1 cellular context compared by ENCODE assay signal in the genomic region with DNA sequence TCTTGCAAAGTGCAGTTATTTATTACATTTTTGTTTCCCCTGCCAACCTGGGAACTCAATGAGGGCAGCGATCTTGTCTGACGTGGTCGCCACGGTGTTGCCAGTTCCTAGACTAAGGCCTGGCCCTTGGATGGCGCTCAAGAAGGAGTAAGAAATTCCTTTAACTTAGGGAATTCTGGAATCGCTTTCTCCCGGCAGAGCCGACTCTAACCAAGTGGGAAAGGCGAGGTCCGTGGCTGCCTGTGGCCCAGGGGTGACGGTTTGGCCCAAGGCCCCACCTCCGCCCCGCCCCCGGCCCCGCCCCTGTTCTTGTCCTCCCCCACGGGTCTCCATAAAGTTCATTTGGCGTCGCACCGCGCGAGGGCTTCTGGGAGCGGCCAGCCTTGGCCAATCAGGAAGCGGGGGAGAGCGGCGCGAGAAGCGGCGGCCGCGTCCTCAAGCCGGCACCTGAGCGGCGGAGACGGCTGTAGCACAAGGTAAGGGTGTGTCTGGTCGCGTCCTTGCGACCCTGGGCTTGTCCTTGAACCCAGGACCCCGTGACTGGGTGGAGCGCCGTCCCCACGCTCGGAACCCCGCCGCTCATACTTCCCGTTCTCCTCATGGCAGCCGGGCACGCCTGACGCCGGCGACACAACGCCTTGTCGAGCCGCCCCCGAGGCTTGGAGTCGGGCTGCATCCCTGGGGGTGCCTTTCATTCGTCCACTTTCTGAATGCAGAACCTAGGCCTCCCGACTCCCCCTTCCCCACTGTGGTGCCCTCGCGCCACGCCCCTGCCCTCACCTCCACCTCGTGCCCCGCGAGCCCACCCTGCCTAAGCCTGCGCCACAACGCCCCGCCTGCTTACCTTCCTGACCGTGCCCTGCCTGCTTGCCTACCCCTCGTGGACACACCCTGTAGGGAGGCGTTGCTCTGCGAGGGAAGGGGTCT.
A peak's percentile ranks its signal among the peaks of the same experiment; 100 is the strongest.
TF ChIP-seq lines count a peak whose summit lies in the region.

A gene (plus strand): TSS at position 394 of the 927 bp plus-strand sequence. CDS start 18,119 bp downstream, outside the sequence.

TF ChIP-seq in WTC11, 78 proteins besides CTCF, POLR2A, EP300 and RAD21 (continued from another document):
- TF ChIP-seq, protein P1, sequence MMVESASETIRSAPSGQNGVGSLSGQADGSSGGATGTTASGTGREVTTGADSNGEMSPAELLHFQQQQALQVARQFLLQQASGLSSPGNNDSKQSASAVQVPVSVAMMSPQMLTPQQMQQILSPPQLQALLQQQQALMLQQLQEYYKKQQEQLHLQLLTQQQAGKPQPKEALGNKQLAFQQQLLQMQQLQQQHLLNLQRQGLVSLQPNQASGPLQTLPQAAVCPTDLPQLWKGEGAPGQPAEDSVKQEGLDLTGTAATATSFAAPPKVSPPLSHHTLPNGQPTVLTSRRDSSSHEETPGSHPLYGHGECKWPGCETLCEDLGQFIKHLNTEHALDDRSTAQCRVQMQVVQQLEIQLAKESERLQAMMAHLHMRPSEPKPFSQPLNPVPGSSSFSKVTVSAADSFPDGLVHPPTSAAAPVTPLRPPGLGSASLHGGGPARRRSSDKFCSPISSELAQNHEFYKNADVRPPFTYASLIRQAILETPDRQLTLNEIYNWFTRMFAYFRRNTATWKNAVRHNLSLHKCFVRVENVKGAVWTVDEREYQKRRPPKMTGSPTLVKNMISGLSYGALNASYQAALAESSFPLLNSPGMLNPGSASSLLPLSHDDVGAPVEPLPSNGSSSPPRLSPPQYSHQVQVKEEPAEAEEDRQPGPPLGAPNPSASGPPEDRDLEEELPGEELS (CRISPR knock-in tag; IDR thresholded peaks at IDR 0.05): peak; percentile 35; the same call in 1 of the 2 replicates
- peak; percentile 65; the same call in 1 of the 2 replicates for TF ChIP-seq CBFB (CRISPR knock-in tag; IDR thresholded peaks at IDR 0.05; ENCODE audit: low read depth)
- TF ChIP-seq MYBL2 (CRISPR knock-in tag; IDR thresholded peaks at IDR 0.05): peak; percentile 30; the same call in 1 of the 2 replicates
- TF ChIP-seq NR2C2 (CRISPR knock-in tag; IDR thresholded peaks at IDR 0.05): 0 out of 2 replicates have a peak, but pooled peaks have one; percentile 41
- TF ChIP-seq, protein P2, sequence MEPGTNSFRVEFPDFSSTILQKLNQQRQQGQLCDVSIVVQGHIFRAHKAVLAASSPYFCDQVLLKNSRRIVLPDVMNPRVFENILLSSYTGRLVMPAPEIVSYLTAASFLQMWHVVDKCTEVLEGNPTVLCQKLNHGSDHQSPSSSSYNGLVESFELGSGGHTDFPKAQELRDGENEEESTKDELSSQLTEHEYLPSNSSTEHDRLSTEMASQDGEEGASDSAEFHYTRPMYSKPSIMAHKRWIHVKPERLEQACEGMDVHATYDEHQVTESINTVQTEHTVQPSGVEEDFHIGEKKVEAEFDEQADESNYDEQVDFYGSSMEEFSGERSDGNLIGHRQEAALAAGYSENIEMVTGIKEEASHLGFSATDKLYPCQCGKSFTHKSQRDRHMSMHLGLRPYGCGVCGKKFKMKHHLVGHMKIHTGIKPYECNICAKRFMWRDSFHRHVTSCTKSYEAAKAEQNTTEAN (CRISPR knock-in tag; IDR thresholded peaks at IDR 0.05): peak; percentile 75; the same call in 1 of the 2 replicates
- TF ChIP-seq NFATC4 (CRISPR knock-in tag; IDR thresholded peaks at IDR 0.05): no peak
- 0 out of 2 replicates have a peak, but pooled peaks have one; percentile 30 for TF ChIP-seq TEAD4 (CRISPR knock-in tag; IDR thresholded peaks at IDR 0.05)
- TF ChIP-seq, protein P3, sequence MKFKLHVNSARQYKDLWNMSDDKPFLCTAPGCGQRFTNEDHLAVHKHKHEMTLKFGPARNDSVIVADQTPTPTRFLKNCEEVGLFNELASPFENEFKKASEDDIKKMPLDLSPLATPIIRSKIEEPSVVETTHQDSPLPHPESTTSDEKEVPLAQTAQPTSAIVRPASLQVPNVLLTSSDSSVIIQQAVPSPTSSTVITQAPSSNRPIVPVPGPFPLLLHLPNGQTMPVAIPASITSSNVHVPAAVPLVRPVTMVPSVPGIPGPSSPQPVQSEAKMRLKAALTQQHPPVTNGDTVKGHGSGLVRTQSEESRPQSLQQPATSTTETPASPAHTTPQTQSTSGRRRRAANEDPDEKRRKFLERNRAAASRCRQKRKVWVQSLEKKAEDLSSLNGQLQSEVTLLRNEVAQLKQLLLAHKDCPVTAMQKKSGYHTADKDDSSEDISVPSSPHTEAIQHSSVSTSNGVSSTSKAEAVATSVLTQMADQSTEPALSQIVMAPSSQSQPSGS (CRISPR knock-in tag; IDR thresholded peaks at IDR 0.05; ENCODE audit: borderline replicate concordance, low read depth): peak; percentile 38; the same call in 1 of the 2 replicates
- no peak for TF ChIP-seq OVOL2 (CRISPR knock-in tag; IDR thresholded peaks at IDR 0.05; ENCODE audit: borderline replicate concordance)
- peak; percentile 90 for TF ChIP-seq NFYB (CRISPR knock-in tag; conservative IDR thresholded peaks at IDR 0.05; ENCODE audit: low read depth)
- TF ChIP-seq JUN (CRISPR knock-in tag; IDR thresholded peaks at IDR 0.05): 0 out of 2 replicates have a peak, but pooled peaks have one; percentile 60
- TF ChIP-seq CREM (CRISPR knock-in tag; IDR thresholded peaks at IDR 0.05): peak; percentile 42; the same call in 1 of the 2 replicates
- TF ChIP-seq NR3C1 (CRISPR knock-in tag; conservative IDR thresholded peaks at IDR 0.05; ENCODE audit: low read depth): no peak
- TF ChIP-seq RORB (CRISPR knock-in tag; IDR thresholded peaks at IDR 0.05): no peak
- TF ChIP-seq SMAD3 (CRISPR knock-in tag; IDR thresholded peaks at IDR 0.05; ENCODE audit: borderline replicate concordance): 0 out of 2 replicates have a peak, but pooled peaks have one; percentile 24
- TF ChIP-seq NFE2L1 (CRISPR knock-in tag; IDR thresholded peaks at IDR 0.05): peak; percentile 73; the same call in 1 of the 2 replicates
- TF ChIP-seq GABPB1 (CRISPR knock-in tag; IDR thresholded peaks at IDR 0.05): peak; percentile 56
- TF ChIP-seq, protein P4, sequence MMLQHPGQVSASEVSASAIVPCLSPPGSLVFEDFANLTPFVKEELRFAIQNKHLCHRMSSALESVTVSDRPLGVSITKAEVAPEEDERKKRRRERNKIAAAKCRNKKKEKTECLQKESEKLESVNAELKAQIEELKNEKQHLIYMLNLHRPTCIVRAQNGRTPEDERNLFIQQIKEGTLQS (CRISPR knock-in tag; conservative IDR thresholded peaks at IDR 0.05): no peak
- TF ChIP-seq, protein P5, sequence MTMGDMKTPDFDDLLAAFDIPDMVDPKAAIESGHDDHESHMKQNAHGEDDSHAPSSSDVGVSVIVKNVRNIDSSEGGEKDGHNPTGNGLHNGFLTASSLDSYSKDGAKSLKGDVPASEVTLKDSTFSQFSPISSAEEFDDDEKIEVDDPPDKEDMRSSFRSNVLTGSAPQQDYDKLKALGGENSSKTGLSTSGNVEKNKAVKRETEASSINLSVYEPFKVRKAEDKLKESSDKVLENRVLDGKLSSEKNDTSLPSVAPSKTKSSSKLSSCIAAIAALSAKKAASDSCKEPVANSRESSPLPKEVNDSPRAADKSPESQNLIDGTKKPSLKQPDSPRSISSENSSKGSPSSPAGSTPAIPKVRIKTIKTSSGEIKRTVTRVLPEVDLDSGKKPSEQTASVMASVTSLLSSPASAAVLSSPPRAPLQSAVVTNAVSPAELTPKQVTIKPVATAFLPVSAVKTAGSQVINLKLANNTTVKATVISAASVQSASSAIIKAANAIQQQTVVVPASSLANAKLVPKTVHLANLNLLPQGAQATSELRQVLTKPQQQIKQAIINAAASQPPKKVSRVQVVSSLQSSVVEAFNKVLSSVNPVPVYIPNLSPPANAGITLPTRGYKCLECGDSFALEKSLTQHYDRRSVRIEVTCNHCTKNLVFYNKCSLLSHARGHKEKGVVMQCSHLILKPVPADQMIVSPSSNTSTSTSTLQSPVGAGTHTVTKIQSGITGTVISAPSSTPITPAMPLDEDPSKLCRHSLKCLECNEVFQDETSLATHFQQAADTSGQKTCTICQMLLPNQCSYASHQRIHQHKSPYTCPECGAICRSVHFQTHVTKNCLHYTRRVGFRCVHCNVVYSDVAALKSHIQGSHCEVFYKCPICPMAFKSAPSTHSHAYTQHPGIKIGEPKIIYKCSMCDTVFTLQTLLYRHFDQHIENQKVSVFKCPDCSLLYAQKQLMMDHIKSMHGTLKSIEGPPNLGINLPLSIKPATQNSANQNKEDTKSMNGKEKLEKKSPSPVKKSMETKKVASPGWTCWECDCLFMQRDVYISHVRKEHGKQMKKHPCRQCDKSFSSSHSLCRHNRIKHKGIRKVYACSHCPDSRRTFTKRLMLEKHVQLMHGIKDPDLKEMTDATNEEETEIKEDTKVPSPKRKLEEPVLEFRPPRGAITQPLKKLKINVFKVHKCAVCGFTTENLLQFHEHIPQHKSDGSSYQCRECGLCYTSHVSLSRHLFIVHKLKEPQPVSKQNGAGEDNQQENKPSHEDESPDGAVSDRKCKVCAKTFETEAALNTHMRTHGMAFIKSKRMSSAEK (CRISPR knock-in tag; IDR thresholded peaks at IDR 0.05; ENCODE audit: borderline replicate concordance): no peak
- TF ChIP-seq, protein P6, sequence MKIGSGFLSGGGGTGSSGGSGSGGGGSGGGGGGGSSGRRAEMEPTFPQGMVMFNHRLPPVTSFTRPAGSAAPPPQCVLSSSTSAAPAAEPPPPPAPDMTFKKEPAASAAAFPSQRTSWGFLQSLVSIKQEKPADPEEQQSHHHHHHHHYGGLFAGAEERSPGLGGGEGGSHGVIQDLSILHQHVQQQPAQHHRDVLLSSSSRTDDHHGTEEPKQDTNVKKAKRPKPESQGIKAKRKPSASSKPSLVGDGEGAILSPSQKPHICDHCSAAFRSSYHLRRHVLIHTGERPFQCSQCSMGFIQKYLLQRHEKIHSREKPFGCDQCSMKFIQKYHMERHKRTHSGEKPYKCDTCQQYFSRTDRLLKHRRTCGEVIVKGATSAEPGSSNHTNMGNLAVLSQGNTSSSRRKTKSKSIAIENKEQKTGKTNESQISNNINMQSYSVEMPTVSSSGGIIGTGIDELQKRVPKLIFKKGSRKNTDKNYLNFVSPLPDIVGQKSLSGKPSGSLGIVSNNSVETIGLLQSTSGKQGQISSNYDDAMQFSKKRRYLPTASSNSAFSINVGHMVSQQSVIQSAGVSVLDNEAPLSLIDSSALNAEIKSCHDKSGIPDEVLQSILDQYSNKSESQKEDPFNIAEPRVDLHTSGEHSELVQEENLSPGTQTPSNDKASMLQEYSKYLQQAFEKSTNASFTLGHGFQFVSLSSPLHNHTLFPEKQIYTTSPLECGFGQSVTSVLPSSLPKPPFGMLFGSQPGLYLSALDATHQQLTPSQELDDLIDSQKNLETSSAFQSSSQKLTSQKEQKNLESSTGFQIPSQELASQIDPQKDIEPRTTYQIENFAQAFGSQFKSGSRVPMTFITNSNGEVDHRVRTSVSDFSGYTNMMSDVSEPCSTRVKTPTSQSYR (CRISPR knock-in tag; IDR thresholded peaks at IDR 0.05): peak; percentile 84; the same call in 1 of the 2 replicates
- peak; percentile 77; the same call in 1 of the 2 replicates for TF ChIP-seq TEAD1 (CRISPR knock-in tag; IDR thresholded peaks at IDR 0.05)
- TF ChIP-seq, protein P7, sequence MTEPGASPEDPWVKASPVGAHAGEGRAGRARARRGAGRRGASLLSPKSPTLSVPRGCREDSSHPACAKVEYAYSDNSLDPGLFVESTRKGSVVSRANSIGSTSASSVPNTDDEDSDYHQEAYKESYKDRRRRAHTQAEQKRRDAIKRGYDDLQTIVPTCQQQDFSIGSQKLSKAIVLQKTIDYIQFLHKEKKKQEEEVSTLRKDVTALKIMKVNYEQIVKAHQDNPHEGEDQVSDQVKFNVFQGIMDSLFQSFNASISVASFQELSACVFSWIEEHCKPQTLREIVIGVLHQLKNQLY (CRISPR knock-in tag; IDR thresholded peaks at IDR 0.05): no peak
- 0 out of 2 replicates have a peak, but pooled peaks have one; percentile 31 for TF ChIP-seq ZBTB21 (CRISPR knock-in tag; IDR thresholded peaks at IDR 0.05; ENCODE audit: borderline replicate concordance)
- TF ChIP-seq GRHL2 (CRISPR knock-in tag; IDR thresholded peaks at IDR 0.05; ENCODE audit: insufficient replicate concordance, severe bottlenecking): no peak
